Comparison of ENCODE assay signal across 1 cellular context in the genomic region with DNA sequence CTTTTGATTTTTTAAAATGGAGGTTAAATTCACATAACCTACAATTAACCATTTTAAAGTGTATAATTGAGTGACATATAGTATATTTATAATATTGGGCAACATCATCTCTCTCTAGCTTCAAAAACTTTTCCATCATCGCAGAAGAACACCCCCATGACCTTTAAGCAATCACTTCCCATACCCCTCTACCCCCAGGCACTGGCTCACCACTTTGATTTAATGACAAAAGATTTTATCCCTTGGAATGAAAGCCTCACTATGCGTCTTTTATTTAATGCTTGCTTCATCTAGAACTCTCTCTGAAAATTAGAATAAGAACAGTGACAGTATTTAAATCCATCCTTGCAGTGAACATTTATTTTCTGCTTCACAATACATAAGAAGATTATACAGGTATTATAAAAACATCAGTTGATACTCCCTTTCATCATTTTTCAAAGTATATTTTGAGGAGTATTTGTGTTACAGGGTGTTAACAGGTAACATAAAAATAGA.
TF ChIP-seq lines count a peak whose summit lies in the region.

No MANE protein-coding gene starts in this region.

TF ChIP-seq in GM23338, 12 proteins besides CTCF, POLR2A, EP300 and RAD21 (continued from another document):
- TF ChIP-seq, protein P1, sequence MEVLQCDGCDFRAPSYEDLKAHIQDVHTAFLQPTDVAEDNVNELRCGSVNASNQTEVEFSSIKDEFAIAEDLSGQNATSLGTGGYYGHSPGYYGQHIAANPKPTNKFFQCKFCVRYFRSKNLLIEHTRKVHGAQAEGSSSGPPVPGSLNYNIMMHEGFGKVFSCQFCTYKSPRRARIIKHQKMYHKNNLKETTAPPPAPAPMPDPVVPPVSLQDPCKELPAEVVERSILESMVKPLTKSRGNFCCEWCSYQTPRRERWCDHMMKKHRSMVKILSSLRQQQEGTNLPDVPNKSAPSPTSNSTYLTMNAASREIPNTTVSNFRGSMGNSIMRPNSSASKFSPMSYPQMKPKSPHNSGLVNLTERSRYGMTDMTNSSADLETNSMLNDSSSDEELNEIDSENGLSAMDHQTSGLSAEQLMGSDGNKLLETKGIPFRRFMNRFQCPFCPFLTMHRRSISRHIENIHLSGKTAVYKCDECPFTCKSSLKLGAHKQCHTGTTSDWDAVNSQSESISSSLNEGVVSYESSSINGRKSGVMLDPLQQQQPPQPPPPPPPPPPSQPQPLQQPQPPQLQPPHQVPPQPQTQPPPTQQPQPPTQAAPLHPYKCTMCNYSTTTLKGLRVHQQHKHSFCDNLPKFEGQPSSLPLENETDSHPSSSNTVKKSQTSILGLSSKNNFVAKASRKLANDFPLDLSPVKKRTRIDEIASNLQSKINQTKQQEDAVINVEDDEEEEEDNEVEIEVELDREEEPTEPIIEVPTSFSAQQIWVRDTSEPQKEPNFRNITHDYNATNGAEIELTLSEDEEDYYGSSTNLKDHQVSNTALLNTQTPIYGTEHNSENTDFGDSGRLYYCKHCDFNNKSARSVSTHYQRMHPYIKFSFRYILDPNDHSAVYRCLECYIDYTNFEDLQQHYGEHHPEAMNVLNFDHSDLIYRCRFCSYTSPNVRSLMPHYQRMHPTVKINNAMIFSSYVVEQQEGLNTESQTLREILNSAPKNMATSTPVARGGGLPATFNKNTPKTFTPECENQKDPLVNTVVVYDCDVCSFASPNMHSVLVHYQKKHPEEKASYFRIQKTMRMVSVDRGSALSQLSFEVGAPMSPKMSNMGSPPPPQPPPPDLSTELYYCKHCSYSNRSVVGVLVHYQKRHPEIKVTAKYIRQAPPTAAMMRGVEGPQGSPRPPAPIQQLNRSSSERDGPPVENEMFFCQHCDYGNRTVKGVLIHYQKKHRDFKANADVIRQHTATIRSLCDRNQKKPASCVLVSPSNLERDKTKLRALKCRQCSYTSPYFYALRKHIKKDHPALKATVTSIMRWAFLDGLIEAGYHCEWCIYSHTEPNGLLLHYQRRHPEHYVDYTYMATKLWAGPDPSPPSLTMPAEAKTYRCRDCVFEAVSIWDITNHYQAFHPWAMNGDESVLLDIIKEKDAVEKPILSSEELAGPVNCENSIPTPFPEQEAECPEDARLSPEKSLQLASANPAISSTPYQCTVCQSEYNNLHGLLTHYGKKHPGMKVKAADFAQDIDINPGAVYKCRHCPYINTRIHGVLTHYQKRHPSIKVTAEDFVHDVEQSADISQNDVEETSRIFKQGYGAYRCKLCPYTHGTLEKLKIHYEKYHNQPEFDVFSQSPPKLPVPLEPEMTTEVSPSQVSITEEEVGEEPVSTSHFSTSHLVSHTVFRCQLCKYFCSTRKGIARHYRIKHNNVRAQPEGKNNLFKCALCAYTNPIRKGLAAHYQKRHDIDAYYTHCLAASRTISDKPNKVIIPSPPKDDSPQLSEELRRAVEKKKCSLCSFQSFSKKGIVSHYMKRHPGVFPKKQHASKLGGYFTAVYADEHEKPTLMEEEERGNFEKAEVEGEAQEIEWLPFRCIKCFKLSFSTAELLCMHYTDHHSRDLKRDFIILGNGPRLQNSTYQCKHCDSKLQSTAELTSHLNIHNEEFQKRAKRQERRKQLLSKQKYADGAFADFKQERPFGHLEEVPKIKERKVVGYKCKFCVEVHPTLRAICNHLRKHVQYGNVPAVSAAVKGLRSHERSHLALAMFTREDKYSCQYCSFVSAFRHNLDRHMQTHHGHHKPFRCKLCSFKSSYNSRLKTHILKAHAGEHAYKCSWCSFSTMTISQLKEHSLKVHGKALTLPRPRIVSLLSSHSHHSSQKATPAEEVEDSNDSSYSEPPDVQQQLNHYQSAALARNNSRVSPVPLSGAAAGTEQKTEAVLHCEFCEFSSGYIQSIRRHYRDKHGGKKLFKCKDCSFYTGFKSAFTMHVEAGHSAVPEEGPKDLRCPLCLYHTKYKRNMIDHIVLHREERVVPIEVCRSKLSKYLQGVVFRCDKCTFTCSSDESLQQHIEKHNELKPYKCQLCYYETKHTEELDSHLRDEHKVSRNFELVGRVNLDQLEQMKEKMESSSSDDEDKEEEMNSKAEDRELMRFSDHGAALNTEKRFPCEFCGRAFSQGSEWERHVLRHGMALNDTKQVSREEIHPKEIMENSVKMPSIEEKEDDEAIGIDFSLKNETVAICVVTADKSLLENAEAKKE (CRISPR knock-in tag; IDR thresholded peaks at IDR 0.05) = no peak
- TF ChIP-seq ZNF331 (CRISPR knock-in tag; IDR thresholded peaks at IDR 0.05; ENCODE audit: low read depth) (no peak), POLR2AphosphoS5 (IDR thresholded peaks at IDR 0.05; ENCODE audit: low read depth) (no peak), EZH2 (IDR thresholded peaks at IDR 0.05; ENCODE audit: low read depth, unreplicated experiment) (no peak), STAT1 (IDR thresholded peaks at IDR 0.05; ENCODE audit: unreplicated experiment) (no peak), JUNB (IDR thresholded peaks at IDR 0.05; ENCODE audit: unreplicated experiment) (no peak), CREB1 (CRISPR knock-in tag; IDR thresholded peaks at IDR 0.05; ENCODE audit: low read depth) (no peak), NANOG (IDR thresholded peaks at IDR 0.05; ENCODE audit: borderline replicate concordance) (no peak), REST (IDR thresholded peaks at IDR 0.05; ENCODE audit: unreplicated experiment) (no peak)
- TF ChIP-seq, protein P2, sequence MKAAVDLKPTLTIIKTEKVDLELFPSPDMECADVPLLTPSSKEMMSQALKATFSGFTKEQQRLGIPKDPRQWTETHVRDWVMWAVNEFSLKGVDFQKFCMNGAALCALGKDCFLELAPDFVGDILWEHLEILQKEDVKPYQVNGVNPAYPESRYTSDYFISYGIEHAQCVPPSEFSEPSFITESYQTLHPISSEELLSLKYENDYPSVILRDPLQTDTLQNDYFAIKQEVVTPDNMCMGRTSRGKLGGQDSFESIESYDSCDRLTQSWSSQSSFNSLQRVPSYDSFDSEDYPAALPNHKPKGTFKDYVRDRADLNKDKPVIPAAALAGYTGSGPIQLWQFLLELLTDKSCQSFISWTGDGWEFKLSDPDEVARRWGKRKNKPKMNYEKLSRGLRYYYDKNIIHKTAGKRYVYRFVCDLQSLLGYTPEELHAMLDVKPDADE (IDR thresholded peaks at IDR 0.05) = no peak
